In genomic region chr3:3023106-3023505, GRCh38 we compare ENCODE assay signal across 12 cellular contexts.
"Had no signal": no experiment of that assay in that cellular context is flagged by ENCODE, and none has a peak within 500 bp of the region (broad histone marks: within the 10 kb centered on the region; RNA-seq: fewer than 3 reads in every experiment).

No MANE protein-coding gene starts in this region.

- H3K36me3 ChIP-seq: lower lobe of right lung, pancreas had no signal

- H3K9me3 ChIP-seq: lower lobe of right lung, pancreas had no signal

- H3K4me1 ChIP-seq: lower lobe of right lung, pancreas had no signal

- H3K4me3 ChIP-seq: lower lobe of right lung, pancreas had no signal

- H3K27me3 ChIP-seq: pancreas had no signal

- DNase-seq: activated CD4-positive, alpha-beta T cell treated with anti-CD3 and anti-CD28 coated beads, Interleukin-2, amount 50 U/mL, for 4 hours; activated CD4-positive, CD25-positive, alpha-beta regulatory T cell treated with anti-CD3 and anti-CD28 coated beads, Interleukin-2, amount 50 U/mL, for 72 hours; activated naive CD4-positive, alpha-beta T cell treated with Interleukin-2 at 50 U/mL for 16 hours; activated T-cell treated with anti-CD3 and anti-CD28 coated beads for 4 hours; anterior cingulate cortex; cortex of kidney; effector CD4-positive, alpha-beta T cell; foreskin fibroblast; immature natural killer cell; lower lobe of right lung; pancreas; T1000 had no signal

- H3K27ac ChIP-seq: lower lobe of right lung, pancreas had no signal
